In the genomic region with DNA sequence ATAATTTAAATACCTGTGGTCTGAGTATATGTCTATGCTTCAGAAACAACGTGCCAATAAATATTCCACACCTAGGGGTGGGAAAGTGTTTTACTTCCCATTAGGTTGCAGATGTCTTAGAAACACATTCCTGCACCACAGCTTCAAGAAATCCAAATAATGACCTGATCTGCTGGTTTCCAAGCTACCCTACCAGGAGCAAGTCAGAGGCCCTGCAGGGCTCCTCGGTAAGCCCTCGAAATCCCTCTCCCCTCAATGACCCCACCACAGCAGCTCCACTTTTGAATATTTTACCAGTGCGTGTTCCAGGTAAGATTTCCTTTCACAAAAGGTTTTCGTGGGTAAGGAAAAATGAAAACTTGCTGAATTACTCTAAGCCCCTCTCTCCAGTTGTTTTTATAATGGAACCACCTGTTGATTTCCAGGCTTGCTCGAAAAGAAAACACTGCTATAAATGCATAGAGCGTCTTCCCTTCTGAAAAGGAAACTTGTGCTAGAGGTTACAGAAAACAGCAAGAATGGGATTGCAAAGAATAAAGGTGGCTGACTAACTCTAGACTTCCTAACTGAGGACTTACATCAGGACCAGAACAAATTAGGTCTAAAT, we compare ENCODE assay signal across 26 cellular contexts.
"Had no signal": no experiment of that assay in that cellular context is flagged by ENCODE, and none has a peak within 500 bp of the region (broad histone marks: within the 10 kb centered on the region; RNA-seq: fewer than 3 reads in every experiment).

No MANE protein-coding gene starts in this region.

- H3K27me3 ChIP-seq: adrenal gland, colonic mucosa had no signal

- H3K27ac ChIP-seq: adrenal gland, colonic mucosa, SK-N-MC had no signal

- DNase-seq: activated CD4-positive, alpha-beta memory T cell treated with anti-CD3 and anti-CD28 coated beads for 36 hours; activated CD4-positive, alpha-beta T cell treated with anti-CD3 and anti-CD28 coated beads, Interleukin-2, amount 10 ng/mL, durations not matched to agents 7 days and 5 days; activated CD4-positive, CD25-positive, alpha-beta regulatory T cell; activated naive CD4-positive, alpha-beta T cell treated with anti-CD3 and anti-CD28 coated beads, Interleukin-2, amount 50 U/mL, for 16 hours; activated naive CD8-positive, alpha-beta T cell treated with anti-CD3 and anti-CD28 coated beads, Interleukin-2, amount 10 ng/mL, durations not matched to agents 7 days and 5 days; activated T-cell treated with anti-CD3 and anti-CD28 coated beads, Interleukin-2, amount 50 U/mL, for 72 hours; adrenal gland; cerebellar nuclear complex; colonic mucosa; Karpas-422; MM.1S; NCI-H146; NCI-H2029; NCI-H2107; NCI-H345; NCI-H510A; NCI-H526 treated with DMSO at 0.1 percent for 48 hours; NK-92 treated with Interleukin-12 subunit alpha and Interleukin-12 subunit beta, amount 100 ng/mL, for 24 hours; OCI-M1; RPMI8226; T-cell; T-helper 2 cell; T1000 had no signal

- ATAC-seq: activated T-cell treated with anti-CD3 and anti-CD28 coated beads, Interleukin-2, amount 50 U/mL, for 72 hours; Panc1; Right ventricle myocardium inferior; T-cell had no signal

- H3K4me3 ChIP-seq: adrenal gland, colonic mucosa, SK-N-MC had no signal

- H3K9me3 ChIP-seq: adrenal gland, colonic mucosa had no signal

- H3K4me1 ChIP-seq: adrenal gland, colonic mucosa had no signal

- H3K36me3 ChIP-seq: adrenal gland, colonic mucosa had no signal
